In the genomic region with DNA sequence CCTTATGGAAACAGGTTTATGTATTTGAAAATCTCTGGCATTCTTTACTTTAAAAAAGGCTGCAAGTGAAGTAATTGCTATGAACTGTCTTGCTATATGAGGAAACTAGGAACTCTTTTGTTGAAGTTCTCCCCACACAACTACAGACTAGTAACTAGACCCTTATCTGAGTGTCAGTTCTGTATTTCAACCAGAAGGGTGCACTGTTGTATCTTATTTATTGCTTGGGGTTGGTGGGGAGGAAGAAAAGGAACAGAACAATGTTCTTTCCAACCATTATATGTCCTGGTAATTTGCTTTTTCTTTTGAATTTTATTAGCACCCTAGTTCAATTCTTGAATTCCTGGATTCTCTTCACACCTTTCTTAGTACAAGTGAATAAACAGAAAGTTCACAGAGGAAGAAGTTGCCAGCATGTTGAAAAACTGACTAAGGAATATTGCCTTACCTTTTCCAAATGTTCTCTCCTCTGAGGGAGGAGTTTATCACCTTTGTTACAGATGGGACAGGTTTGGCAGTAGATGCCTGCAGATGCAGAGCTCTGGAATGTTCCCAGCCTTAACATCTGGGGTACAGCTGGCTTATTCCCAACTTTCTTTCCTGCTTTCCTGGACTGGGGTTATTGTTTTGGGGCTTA, we compare ENCODE assay signal across 8 cellular contexts.
DNase-seq lines count a peak whose midpoint lies in the region; ATAC-seq and TF ChIP-seq lines count a peak whose summit lies in the region.

No MANE protein-coding gene starts in this region.

- H3K27ac ChIP-seq in GM23338 (ENCODE audit: low read depth), result no peak overlapping the region

- H3K4me3 Mint-ChIP-seq in GM23338, result no peak overlapping the region

- no peaks in the 10 kb centered on the region for H3F3A ChIP-seq in GM23338 (replicated peaks; ENCODE audit: low read depth)

- no peak for TF ChIP-seq POLR2A in GM18505 (IDR thresholded peaks at IDR 0.05; ENCODE audit: borderline replicate concordance, extremely low read depth, insufficient read depth, insufficient read length)

- no peaks in the 10 kb centered on the region for H3K36me3 Mint-ChIP-seq in GM23338 (ENCODE audit: low read depth)

- H3K4me1 ChIP-seq in GM23338 (ENCODE audit: insufficient read depth), result no peaks in the 10 kb centered on the region

- peaks cover 4% of the 10 kb centered on the region; the same call in 2 of the 3 replicates for H3K4me1 Mint-ChIP-seq in GM23338

- no peaks in the 10 kb centered on the region for H3K9me3 Mint-ChIP-seq in GM23338

- no peaks in the 10 kb centered on the region for H3K27me3 ChIP-seq in GM23338 (ENCODE audit: insufficient read depth)

- no peak overlapping the region for H3K27ac Mint-ChIP-seq in GM23338

- DNase-seq in SIG-M5 treated with dmso at 0.1 percent for 504 hours (lab: John Stamatoyannopoulos, UW; ENCODE audit: unreplicated experiment), result peak; percentile 48
- DNase-seq in SIG-M5 (lab: John Stamatoyannopoulos, UW), result no peak
- DNase-seq in GM23338 (ENCODE audit: low spot score), result peak; percentile 74
- DNase-seq in MV-4-11 (lab: John Stamatoyannopoulos, UW), result peak; percentile 32
- DNase-seq in SW480 (ENCODE audit: low spot score), result peak; percentile 65
- peak; percentile 47 for DNase-seq in fibroblast of villous mesenchyme (ENCODE audit: low read depth)
- DNase-seq in omental fat pad (ENCODE audit: low spot score), result no peak

- ATAC-seq in GM23338, result peak; percentile 96
- peak; percentile 57 for ATAC-seq in omental fat pad (ENCODE audit: low FRiP score)
- no peak for ATAC-seq in GM18505 (IDR thresholded peaks at IDR 0.05; ENCODE audit: unreplicated experiment)

- H4K20me1 ChIP-seq in GM23338 (replicated peaks; ENCODE audit: insufficient read depth), result no peaks in the 10 kb centered on the region

- H3K4me3 ChIP-seq in GM23338, result no peak overlapping the region
- no peak overlapping the region for H3K4me3 ChIP-seq in fibroblast of villous mesenchyme (ENCODE audit: low read depth, low read length)

- H3K9me2 ChIP-seq in GM23338 (ENCODE audit: insufficient read depth), result no peaks in the 10 kb centered on the region

- no peaks in the 10 kb centered on the region for H3K27me3 Mint-ChIP-seq in GM23338 (ENCODE audit: insufficient read depth, low read depth, poor library complexity)

- no peaks in the 10 kb centered on the region for H3K36me3 ChIP-seq in GM23338 (ENCODE audit: insufficient read depth)

- H3K4me2 ChIP-seq in GM23338, result no peak overlapping the region

- TF ChIP-seq CTCF in GM23338 (conservative IDR thresholded peaks at IDR 0.05; ENCODE audit: low read depth in 2 of 2) (peak; percentile 79 to 84), fibroblast of villous mesenchyme (IDR thresholded peaks at IDR 0.05; ENCODE audit: insufficient read depth, low read depth, low read length) (peak; percentile 71), omental fat pad (IDR thresholded peaks at IDR 0.05) (no peak)

- no peaks in the 10 kb centered on the region for H3K79me2 ChIP-seq in GM23338 (replicated peaks; ENCODE audit: insufficient read depth)

- H2AFZ ChIP-seq in GM23338, result no peak overlapping the region

TF ChIP-seq in GM23338, 12 proteins besides CTCF, POLR2A, EP300 and RAD21:
- TF ChIP-seq ZNF331 (CRISPR knock-in tag; IDR thresholded peaks at IDR 0.05; ENCODE audit: low read depth) (no peak), REST (IDR thresholded peaks at IDR 0.05; ENCODE audit: unreplicated experiment) (no peak), POLR2AphosphoS5 (IDR thresholded peaks at IDR 0.05; ENCODE audit: low read depth) (no peak)

Comparison
In these comparisons a context has a peak if more than half of its experiments do, and no peak if none do; other contexts are left out.
1. DNase-seq: peak in SIG-M5 treated with dmso at 0.1 percent for 504 hours (single experiment), GM23338 (single experiment), MV-4-11 (single experiment), SW480 (single experiment) and fibroblast of villous mesenchyme (single experiment); none in SIG-M5 (single experiment) and omental fat pad (single experiment).
2. CTCF ChIP-seq: peak in GM23338 (2 of 2) and fibroblast of villous mesenchyme (single experiment); none in omental fat pad (0 of 3).